8 cellular contexts compared by ENCODE assay signal in genomic region chr16:50741808-50742520, GRCh38. TPM values are rescaled to one million over a fixed set of nuclear protein-coding genes. Genes with fewer than 3 reads are reported as not detected.
DNase-seq lines count a peak whose midpoint lies in the region; ATAC-seq and TF ChIP-seq lines count a peak whose summit lies in the region.

CYLD (plus strand) TSS chr16:50742086; CDS start chr16:50749699, 7,613 bp downstream.

- no TSS peak for BruUV-seq in mammary epithelial cell (replicated peaks; lab: Mats Ljungman, UMichigan)

- no peak within 1 kb of the TSS for H3K27ac ChIP-seq in WERI-Rb-1
- H3K27ac ChIP-seq in mammary epithelial cell (ENCODE audit: insufficient read depth, low read depth, low read length), result peak within 1 kb of the TSS; percentile 83
- no peak within 1 kb of the TSS for H3K27ac ChIP-seq in iPS-20b (ENCODE audit: low read length)
- H3K27ac ChIP-seq in skin epidermis, result peak within 1 kb of the TSS; percentile 88 to 99 (median 96)

- dilution Hi-C loops in mammary epithelial cell (cut with HindIII; ENCODE audit: low sequenced_read_pairs), result no loop called here

- no peaks in the 10 kb centered on the region for H4K20me1 ChIP-seq in mammary epithelial cell (ENCODE audit: insufficient read depth, low read length)

- H3K4me3 ChIP-seq in WERI-Rb-1 (ENCODE audit: low read depth, low read length) (peak within 1 kb of the TSS; percentile 63), mammary epithelial cell (replicated peaks in 1 of 3; ENCODE audit: insufficient read depth in 1 of 3, low read depth in 2 of 3, low read length in 3 of 3) (peak within 1 kb of the TSS; percentile 75 to 86 (median 79)), iPS-20b (ENCODE audit: low read length) (peak within 1 kb of the TSS; percentile 82), skin epidermis (peak within 1 kb of the TSS; percentile 77 to 98 (median 95))

- H3K9ac ChIP-seq in mammary epithelial cell (ENCODE audit: insufficient read depth, low read length), result peak within 1 kb of the TSS; percentile 93
- H3K9ac ChIP-seq in iPS-20b (ENCODE audit: low read depth, low read length), result peak within 1 kb of the TSS; percentile 66; the same call in 1 of the 2 replicates

- in situ Hi-C loops in ACHN (cut with HindIII; ENCODE audit: low pct_ligation_motif_present, low pct_unique_long_range_greater_than_20kb, low sequenced_read_pairs), result no loop called here
- in situ Hi-C loops in mammary epithelial cell (cut with MboI; ENCODE audit: low sequenced_read_pairs in 2 of 2), result loop anchor here in 1 of 2 donors (10.0 kb wide), 2 partner anchors 47 to 377 kb away; partner anchors contain the start of genes BRD7 and NOD2

- 5% methylated on average over 19 of the region's 85 CpGs for whole genome bisulfite sequencing in mammary epithelial cell (ENCODE audit: low coverage, missing lambda C conversion rate)

- ATAC-seq in GM18873 (IDR thresholded peaks at IDR 0.05; ENCODE audit: low FRiP score, unreplicated experiment), result peak; percentile 91
- ATAC-seq in HG03139 (IDR thresholded peaks at IDR 0.05; ENCODE audit: unreplicated experiment), result peak; percentile 93

- CTCF ChIA-PET in mammary epithelial cell (lab: Charles Lee; ENCODE audit: low non-redundant PET), result interaction anchor here (0.9 kb wide), 1 partner anchor 367 kb away, joined by 3 read pairs; no protein-coding TSS in a partner anchor

- H3K4me1 ChIP-seq in mammary epithelial cell (ENCODE audit: insufficient read depth, low read length) (peaks cover 28% of the 10 kb centered on the region), iPS-20b (ENCODE audit: insufficient read depth, low read length) (peaks cover 25% of the 10 kb centered on the region)

- peak within 1 kb of the TSS; percentile 88 for H3K4me2 ChIP-seq in mammary epithelial cell (ENCODE audit: insufficient read depth, low read depth, low read length)

- TF ChIP-seq CTCF in WERI-Rb-1 (IDR thresholded peaks at IDR 0.05; ENCODE audit: low read depth, low read length) (no peak), mammary epithelial cell (conservative IDR thresholded peaks at IDR 0.05 in 1 of 2, IDR thresholded peaks at IDR 0.05 in 1 of 2; ENCODE audit: extremely low read depth in 1 of 2, insufficient read depth in 1 of 2, low read depth in 1 of 2, low read length in 2 of 2) (no peak)

- H2AFZ ChIP-seq in mammary epithelial cell (ENCODE audit: low read depth, low read length), result peak within 1 kb of the TSS; percentile 85

- peaks cover 14% of the 10 kb centered on the region for H3K27me3 ChIP-seq in WERI-Rb-1 (ENCODE audit: insufficient read depth, low read depth, severe bottlenecking)
- H3K27me3 ChIP-seq in mammary epithelial cell (ENCODE audit: insufficient read depth, low read length), result no peaks in the 10 kb centered on the region
- no peaks in the 10 kb centered on the region for H3K27me3 ChIP-seq in iPS-20b (ENCODE audit: insufficient read depth, low read length)

- intact Hi-C loops in mammary epithelial cell (cut with micrococcal nuclease), result loop anchor here (1.0 to 10.0 kb wide), 2 partner anchors 46 to 197 kb away; partner anchors contain the start of gene NKD1

- peaks cover 9% of the 10 kb centered on the region for H3K79me2 ChIP-seq in mammary epithelial cell (ENCODE audit: insufficient read depth, low read length)

- H3K9me3 ChIP-seq in WERI-Rb-1 (ENCODE audit: severe bottlenecking), result no peaks in the 10 kb centered on the region
- H3K9me3 ChIP-seq in mammary epithelial cell (replicated peaks; ENCODE audit: insufficient read depth, low read length), result no peaks in the 10 kb centered on the region
- no peaks in the 10 kb centered on the region for H3K9me3 ChIP-seq in iPS-20b (ENCODE audit: insufficient read depth, low read depth, low read length)

- H3K36me3 ChIP-seq in WERI-Rb-1, result peaks cover 3% of the 10 kb centered on the region
- no peaks in the 10 kb centered on the region for H3K36me3 ChIP-seq in mammary epithelial cell (ENCODE audit: insufficient read depth, low read length)
- no peaks in the 10 kb centered on the region for H3K36me3 ChIP-seq in iPS-20b (ENCODE audit: insufficient read depth, low read depth, low read length)

- DNase-seq in ACHN (peak; percentile 100), NCI-H2227 (lab: John Stamatoyannopoulos, UW; ENCODE audit: unreplicated experiment) (peak; percentile 98), WERI-Rb-1 (peak; percentile 99), mammary epithelial cell (peak; percentile 100)

RNA-seq across cellular contexts. Expression of gene CYLD, which starts in this region (rescaled TPM):
- total RNA-seq in mammary epithelial cell, result 10 to 100 TPM; 39.3 to 52.3 TPM
- polyA plus RNA-seq in mammary epithelial cell, result 8.2 TPM
- polyA minus RNA-seq in mammary epithelial cell, result 31.0 TPM

Comparison
In these comparisons a context has a peak if more than half of its experiments do, and no peak if none do; other contexts are left out.
1. H3K27ac ChIP-seq: peak in mammary epithelial cell (single experiment) and skin epidermis (21 of 21); none in WERI-Rb-1 (single experiment) and iPS-20b (single experiment).
2. Peak in every context shown above with its lines, with median percentiles within 50 percentile points of each other: DNase-seq and H3K4me3 ChIP-seq.